1 cellular context compared by ENCODE assay signal in the genomic region with DNA sequence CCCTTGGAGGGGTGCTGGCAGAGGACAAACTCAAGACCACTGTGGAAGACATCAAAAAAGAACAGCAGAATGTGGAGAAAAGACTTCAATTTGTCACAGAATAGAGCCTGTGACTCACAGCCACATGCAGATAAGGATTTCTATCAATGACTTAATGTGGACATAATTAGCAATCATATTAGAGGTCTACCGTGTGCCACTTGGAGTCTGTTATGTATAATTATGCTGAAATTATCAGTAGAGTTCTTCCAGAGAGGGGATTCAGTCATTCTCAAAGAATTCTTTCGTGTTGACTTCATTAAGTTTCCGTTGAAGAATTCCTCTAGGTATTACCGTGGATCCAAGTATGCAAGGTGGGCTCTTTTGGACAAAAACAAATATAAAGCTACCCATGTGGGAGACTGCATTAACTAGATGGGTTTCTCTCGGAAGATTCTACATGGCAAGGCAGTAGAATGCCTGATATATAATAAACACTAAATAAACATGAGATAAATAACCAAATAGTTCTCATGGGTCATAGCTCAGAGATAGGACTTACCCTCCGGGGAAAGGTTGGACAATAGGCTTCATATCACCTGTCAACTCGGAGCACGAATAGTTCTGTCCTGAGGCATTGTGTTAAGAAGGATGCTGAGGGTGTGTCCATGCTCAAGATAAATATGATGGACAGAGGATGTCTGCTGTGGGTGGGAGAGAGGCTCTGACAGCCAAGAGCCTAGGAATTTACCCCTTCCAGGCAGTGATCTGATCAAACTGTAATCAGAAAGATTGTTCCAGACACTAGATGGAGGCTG.
TF ChIP-seq lines count a peak whose summit lies in the region.

No MANE protein-coding gene starts in this region.

TF ChIP-seq in endothelial cell of umbilical vein, 7 proteins besides CTCF, POLR2A, EP300 and RAD21 (continued from another document):
- TF ChIP-seq JUN (IDR thresholded peaks at IDR 0.05; ENCODE audit: borderline replicate concordance, insufficient read depth, insufficient read length, low read depth) = peak; percentile 52
- no peak for TF ChIP-seq EZH2 (IDR thresholded peaks at IDR 0.05; ENCODE audit: borderline replicate concordance, low read depth, low read length, severe bottlenecking)
